17 cellular contexts compared by ENCODE assay signal in genomic region chr17:43449470-43450202, GRCh38. TPM values are rescaled to one million over a fixed set of nuclear protein-coding genes. Genes with fewer than 3 reads are reported as not detected.
DNase-seq lines count a peak whose midpoint lies in the region; ATAC-seq, FAIRE-seq and TF ChIP-seq lines count a peak whose summit lies in the region.
"Had no signal": no experiment of that assay in that cellular context is flagged by ENCODE, and none has a peak within 500 bp of the region (broad histone marks: within the 10 kb centered on the region; RNA-seq: fewer than 3 reads in every experiment).

No MANE protein-coding gene starts in this region.

- H3K36me3 ChIP-seq in adipocyte (ENCODE audit: control insufficient read depth, insufficient read depth, low read length, severe bottlenecking) (no peaks in the 10 kb centered on the region), kidney (ENCODE audit: control insufficient read depth in 1 of 2, insufficient read depth in 2 of 2, low read length in 2 of 2) (no peaks in the 10 kb centered on the region), HAP-1 (replicated peaks) (no peaks in the 10 kb centered on the region)
- H3K36me3 ChIP-seq: transverse colon had no signal

- intact Hi-C loops in kidney (cut with DNase I), result no loop called here
- intact Hi-C loops in sciatic nerve (cut with DNase I), result no loop called here

- H3K27me3 ChIP-seq in adipocyte (replicated peaks; ENCODE audit: control insufficient read depth, insufficient read depth, low read length), result no peaks in the 10 kb centered on the region
- no peaks in the 10 kb centered on the region for H3K27me3 ChIP-seq in HAP-1 (ENCODE audit: low read depth)
- H3K27me3 ChIP-seq: transverse colon had no signal

- FAIRE-seq in kidney (lab: Jason Lieb, UNC), result no peak
- FAIRE-seq: HTR-8/SVneo had no signal

- peak; percentile 83 for DNase-seq in Caki2 (ENCODE audit: low read depth)
- DNase-seq in adipocyte (ENCODE audit: low read depth), result peak; percentile 51
- no peak for DNase-seq in kidney
- peak; percentile 15 for DNase-seq in sciatic nerve (ENCODE audit: low spot score)
- no peak for DNase-seq in effector CD4-positive, alpha-beta T cell
- no peak for DNase-seq in HAP-1 (ENCODE audit: low spot score in 2 of 2)
- DNase-seq: activated CD8-positive, alpha-beta memory T cell treated with anti-CD3 and anti-CD28 coated beads, Interleukin-2, amount 50 U/mL, for 48 hours; activated naive CD4-positive, alpha-beta T cell treated with anti-CD3 and anti-CD28 coated beads, Interleukin-2, amount 10 ng/mL, durations not matched to agents 7 days and 5 days; psoas muscle; RPMI8226; stimulated activated CD4-positive, alpha-beta T cell treated with anti-CD3 and anti-CD28 coated beads, Interleukin-2, amount 100 ng/mL, for 24 hours; T-helper 2 cell; transverse colon had no signal

- H3K4me3 ChIP-seq in adipocyte (ENCODE audit: low read length) (no peak overlapping the region), kidney (ENCODE audit: low read length in 2 of 2) (no peak overlapping the region), HAP-1 (no peak overlapping the region)
- H3K4me3 ChIP-seq: psoas muscle, transverse colon had no signal

- H3K9ac ChIP-seq in adipocyte (ENCODE audit: low read length) (no peak overlapping the region), kidney (ENCODE audit: low read length in 2 of 2) (peak overlapping the region in 1 of 2 donors; percentile 46)

- H3K4me1 ChIP-seq in adipocyte (ENCODE audit: control insufficient read depth, insufficient read depth, low read length) (peaks cover 22% of the 10 kb centered on the region), kidney (ENCODE audit: control insufficient read depth in 1 of 2, insufficient read depth in 1 of 2, low read depth in 1 of 2, low read length in 2 of 2) (peaks cover 11 to 14% of the 10 kb centered on the region in 2 donors), HAP-1 (no peaks in the 10 kb centered on the region)
- H3K4me1 ChIP-seq: psoas muscle had no signal

- in situ Hi-C loops in Caki2 (cut with HindIII; ENCODE audit: low pct_unique_long_range_greater_than_20kb, low sequenced_read_pairs), result no loop called here
- in situ Hi-C loops in HAP-1 (cut with MboI; ENCODE audit: low sequenced_read_pairs), result no loop called here

- H3K9me3 ChIP-seq in adipocyte (ENCODE audit: control insufficient read depth, low read length), result no peaks in the 10 kb centered on the region
- no peaks in the 10 kb centered on the region for H3K9me3 ChIP-seq in kidney (ENCODE audit: control insufficient read depth in 1 of 2, low read length in 2 of 2)
- 0 out of 2 replicates have a peak, but pooled peaks cover 2% of the 10 kb centered on the region for H3K9me3 ChIP-seq in HAP-1
- H3K9me3 ChIP-seq: psoas muscle, transverse colon had no signal

- peak overlapping the region; percentile 72 to 86 for H3K27ac ChIP-seq in kidney (ENCODE audit: low read depth in 2 of 2, low read length in 2 of 2)
- H3K27ac ChIP-seq: psoas muscle, transverse colon had no signal

- ATAC-seq in sciatic nerve (peak; percentile 73), HG03159 (IDR thresholded peaks at IDR 0.05; ENCODE audit: unreplicated experiment) (no peak), HG02840 (IDR thresholded peaks at IDR 0.05; ENCODE audit: low FRiP score, unreplicated experiment) (no peak)
- ATAC-seq: activated CD4-positive, CD25-positive, alpha-beta regulatory T cell treated with anti-CD3 and anti-CD28 coated beads, Interleukin-2, amount 50 U/mL, for 24 hours had no signal

- TF ChIP-seq CTCF in kidney (IDR thresholded peaks at IDR 0.05; ENCODE audit: borderline replicate concordance, extremely low read depth, insufficient read depth), result no peak

RNA-seq across cellular contexts. Expression of gene DHX8, which starts 34.1 kb away (rescaled TPM):
- 27.1 and 29.2 TPM in 2 replicates for total RNA-seq in Caki2 (2014; rRNA removed; shearing (Covaris generic); ENCODE audit: low replicate concordance)
- 53.9 TPM for total RNA-seq in kidney
- 28.7 TPM for polyA plus RNA-seq in kidney (ENCODE audit: insufficient read depth, low read depth, low replicate concordance)
- total RNA-seq in sciatic nerve, result 40.9 TPM

RNA-seq across cellular contexts. Expression of gene ARL4D, which starts 50.8 kb away (rescaled TPM):
- 49.3 and 50.6 TPM in 2 replicates for total RNA-seq in Caki2 (2014; rRNA removed; shearing (Covaris generic); ENCODE audit: low replicate concordance)
- 48.8 TPM for total RNA-seq in kidney
- polyA plus RNA-seq in kidney (ENCODE audit: insufficient read depth, low read depth, low replicate concordance), result 81.2 TPM
- 94.0 TPM for total RNA-seq in sciatic nerve

Comparison
In these comparisons a context has a peak if more than half of its experiments do, and no peak if none do; other contexts are left out.
1. DNase-seq: peak in Caki2 (single experiment), adipocyte (single experiment) and sciatic nerve (single experiment); none in kidney (single experiment), effector CD4-positive, alpha-beta T cell (single experiment) and HAP-1 (0 of 2).